ENCODE assay signal across 15 cellular contexts in the genomic region with DNA sequence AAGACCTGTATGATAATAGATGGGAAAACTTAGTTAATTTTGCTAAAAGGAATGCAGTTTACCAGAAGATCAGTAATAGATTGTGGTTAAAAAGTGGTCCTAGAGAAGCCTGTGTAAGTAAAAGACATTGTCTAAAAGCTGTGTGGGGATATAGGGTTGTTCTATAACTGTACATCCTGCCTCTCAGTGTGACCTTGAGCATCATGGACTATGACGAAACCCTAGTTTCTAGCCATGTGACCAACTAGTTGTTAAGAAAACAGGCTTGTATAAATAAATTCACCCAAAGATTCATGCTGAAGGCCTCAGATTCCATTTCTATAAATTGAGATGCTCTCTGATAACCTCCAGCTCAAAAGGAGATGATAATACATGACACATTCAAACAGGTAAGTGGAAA.
A peak's percentile ranks its signal among the peaks of the same experiment; 100 is the strongest.
DNase-seq lines count a peak whose midpoint lies in the region; ATAC-seq and TF ChIP-seq lines count a peak whose summit lies in the region.
"Had no signal": no experiment of that assay in that cellular context is flagged by ENCODE, and none has a peak within 500 bp of the region (broad histone marks: within the 10 kb centered on the region; RNA-seq: fewer than 3 reads in every experiment).

No MANE protein-coding gene starts in this region.

- H3K27ac ChIP-seq in tibial nerve = no peak overlapping the region
- H3K27ac ChIP-seq: PC-9, skin epidermis had no signal

- ATAC-seq in GM18909 (IDR thresholded peaks at IDR 0.05; ENCODE audit: poor library complexity, unreplicated experiment) (peak; percentile 90), HG02571 (IDR thresholded peaks at IDR 0.05; ENCODE audit: unreplicated experiment) (peak; percentile 76), HG03280 (IDR thresholded peaks at IDR 0.05; ENCODE audit: unreplicated experiment) (peak; percentile 72)
- ATAC-seq: activated T-helper 17 cell treated with anti-CD3 and anti-CD28 coated beads, Interleukin-2, amount 50 U/mL, for 72 hours; stimulated activated naive CD8-positive, alpha-beta T cell treated with anti-CD3 and anti-CD28 coated beads, Interleukin-15, amount 100 ng/mL, for 72 hours had no signal

- no peak overlapping the region for H3K4me3 ChIP-seq in tibial nerve
- H3K4me3 ChIP-seq: PC-9, skin epidermis had no signal

- peaks cover 0 to 5% (median 0%) of the 10 kb centered on the region in 3 donors for H3K36me3 ChIP-seq in tibial nerve

- H3K4me1 ChIP-seq in tibial nerve = no peaks in the 10 kb centered on the region

- no peak for TF ChIP-seq CTCF in tibial nerve (IDR thresholded peaks at IDR 0.05)

- DNase-seq in fibroblast of peridontal ligament (ENCODE audit: extremely low read depth) (peak; percentile 52), hypothalamus (lab: John Stamatoyannopoulos, UW) (no peak), tibial nerve (ENCODE audit: low spot score in 2 of 2) (no peak)
- no peak for DNase-seq in activated CD8-positive, alpha-beta memory T cell treated with anti-CD3 and anti-CD28 coated beads for 24 hours
- DNase-seq in activated CD4-positive, alpha-beta T cell treated with anti-CD3 and anti-CD28 coated beads for 1 hour = no peak
- DNase-seq: activated CD4-positive, alpha-beta T cell treated with anti-CD3 and anti-CD28 coated beads for 48 hours; NCI-H1105; PC-9; stimulated activated naive CD8-positive, alpha-beta T cell treated with anti-CD3 and anti-CD28 coated beads, Interleukin-15, amount 100 ng/mL, for 72 hours; T-helper 1 cell had no signal

- H3K9me3 ChIP-seq in tibial nerve = no peaks in the 10 kb centered on the region

- no peaks in the 10 kb centered on the region for H3K27me3 ChIP-seq in tibial nerve

- TF ChIP-seq POLR2A in tibial nerve (IDR thresholded peaks at IDR 0.05) = no peak

- no peak for TF ChIP-seq EP300 in tibial nerve (IDR thresholded peaks at IDR 0.05)

- 82 to 83% methylated on average over 1 of the region's 1 CpG for WGBS in tibial nerve, 2 donors
